9 cellular contexts compared by ENCODE assay signal in genomic region chr1:25140073-25140797, GRCh38.
DNase-seq lines count a peak whose midpoint lies in the region; ATAC-seq and TF ChIP-seq lines count a peak whose summit lies in the region.
"Had no signal": no experiment of that assay in that cellular context is flagged by ENCODE, and none has a peak within 500 bp of the region (broad histone marks: within the 10 kb centered on the region; RNA-seq: fewer than 3 reads in every experiment).

No MANE protein-coding gene starts in this region.

- DNase-seq in GDM1 (lab: John Stamatoyannopoulos, UW) (peak; percentile 47), Kasumi-1 (lab: John Stamatoyannopoulos, UW) (peak; percentile 54 to 78), islet precursor cell (peak; percentile 65), HFFc6 (no peak), kidney glomerular epithelial cell (lab: John Stamatoyannopoulos, UW) (no peak), NCI-H82 treated with DMSO at 0.1 percent for 48 hours (lab: John Stamatoyannopoulos, UW; ENCODE audit: unreplicated experiment) (no peak)
- DNase-seq: left cardiac atrium had no signal

- no peak overlapping the region for H3K4me3 Mint-ChIP-seq in activated T-helper 17 cell treated with anti-CD3 and anti-CD28 coated beads, Interleukin-2, amount 50 U/mL, for 72 hours
- no peak overlapping the region for H3K4me3 Mint-ChIP-seq in HFFc6

- no peak overlapping the region for H3K27ac Mint-ChIP-seq in activated T-helper 17 cell treated with anti-CD3 and anti-CD28 coated beads, Interleukin-2, amount 50 U/mL, for 72 hours
- no peak overlapping the region for H3K27ac Mint-ChIP-seq in HFFc6

- no peaks in the 10 kb centered on the region for H3K36me3 Mint-ChIP-seq in activated T-helper 17 cell treated with anti-CD3 and anti-CD28 coated beads, Interleukin-2, amount 50 U/mL, for 72 hours (ENCODE audit: low read depth)
- no peaks in the 10 kb centered on the region for H3K36me3 Mint-ChIP-seq in HFFc6 (ENCODE audit: low read depth)

- no peak for TF ChIP-seq CTCF in HFFc6 (IDR thresholded peaks at IDR 0.05)

- peaks cover 37% of the 10 kb centered on the region for H3K27me3 Mint-ChIP-seq in activated T-helper 17 cell treated with anti-CD3 and anti-CD28 coated beads, Interleukin-2, amount 50 U/mL, for 72 hours
- H3K27me3 Mint-ChIP-seq in HFFc6 (ENCODE audit: insufficient read depth) = peaks cover 51% of the 10 kb centered on the region

- H3K4me1 Mint-ChIP-seq in activated T-helper 17 cell treated with anti-CD3 and anti-CD28 coated beads, Interleukin-2, amount 50 U/mL, for 72 hours = no peaks in the 10 kb centered on the region
- H3K4me1 Mint-ChIP-seq in HFFc6 (ENCODE audit: low read depth) = 0 out of 2 replicates have a peak, but pooled peaks cover 7% of the 10 kb centered on the region

- ATAC-seq in GM21529 (IDR thresholded peaks at IDR 0.05; ENCODE audit: unreplicated experiment) = peak; percentile 57
- ATAC-seq in activated T-helper 17 cell treated with anti-CD3 and anti-CD28 coated beads, Interleukin-2, amount 50 U/mL, for 72 hours (replicated peaks) = no peak
- ATAC-seq: left cardiac atrium had no signal

- no peaks in the 10 kb centered on the region for H3K9me3 Mint-ChIP-seq in activated T-helper 17 cell treated with anti-CD3 and anti-CD28 coated beads, Interleukin-2, amount 50 U/mL, for 72 hours
- no peaks in the 10 kb centered on the region for H3K9me3 Mint-ChIP-seq in HFFc6

Comparison
In these comparisons a context has a peak if more than half of its experiments do, and no peak if none do; other contexts are left out.
1. DNase-seq: peak in GDM1 (single experiment), Kasumi-1 (2 of 2) and islet precursor cell (single experiment); none in HFFc6 (single experiment), kidney glomerular epithelial cell (single experiment) and NCI-H82 treated with DMSO at 0.1 percent for 48 hours (single experiment).